ENCODE assay signal across 1 cellular context in the genomic region with DNA sequence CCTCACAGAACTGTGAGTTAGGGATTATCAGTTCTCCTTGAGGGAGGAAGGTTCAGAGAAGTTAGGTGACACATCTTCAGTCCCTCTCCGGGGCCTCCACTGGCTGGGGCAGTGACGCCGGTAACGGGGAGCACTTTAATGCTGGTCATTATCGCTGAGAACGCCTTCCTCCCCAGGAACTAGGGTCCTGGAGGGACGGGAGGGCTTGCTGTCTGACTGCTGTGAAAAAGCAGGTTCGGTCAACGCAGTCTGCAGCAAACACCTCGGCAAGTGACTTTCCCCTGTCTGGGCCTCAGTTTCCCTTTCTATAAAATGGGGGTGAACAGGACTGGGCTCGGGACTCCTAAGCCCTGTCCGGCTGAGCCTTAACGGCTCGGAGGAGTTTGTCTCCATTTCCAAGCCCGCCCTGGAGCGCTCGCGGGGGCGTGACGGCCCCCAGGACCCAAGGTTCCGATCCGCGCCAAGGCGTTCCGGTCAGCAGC.
TF ChIP-seq lines count a peak whose summit lies in the region.

No MANE protein-coding gene starts in this region.

TF ChIP-seq in HEK293, 187 proteins besides CTCF, POLR2A, EP300 and RAD21 (continued from another document):
- TF ChIP-seq, protein P1, sequence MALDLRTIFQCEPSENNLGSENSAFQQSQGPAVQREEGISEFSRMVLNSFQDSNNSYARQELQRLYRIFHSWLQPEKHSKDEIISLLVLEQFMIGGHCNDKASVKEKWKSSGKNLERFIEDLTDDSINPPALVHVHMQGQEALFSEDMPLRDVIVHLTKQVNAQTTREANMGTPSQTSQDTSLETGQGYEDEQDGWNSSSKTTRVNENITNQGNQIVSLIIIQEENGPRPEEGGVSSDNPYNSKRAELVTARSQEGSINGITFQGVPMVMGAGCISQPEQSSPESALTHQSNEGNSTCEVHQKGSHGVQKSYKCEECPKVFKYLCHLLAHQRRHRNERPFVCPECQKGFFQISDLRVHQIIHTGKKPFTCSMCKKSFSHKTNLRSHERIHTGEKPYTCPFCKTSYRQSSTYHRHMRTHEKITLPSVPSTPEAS (tag by site-specific recombination; IDR thresholded peaks at IDR 0.05): no peak
- TF ChIP-seq ZNF239 (tag by site-specific recombination; IDR thresholded peaks at IDR 0.05): no peak
